In genomic region chr2:10448208-10448645, GRCh38 we compare ENCODE assay signal across 8 cellular contexts. TPM values are rescaled to one million over a fixed set of nuclear protein-coding genes. Genes with fewer than 3 reads are reported as not detected.
DNase-seq lines count a peak whose midpoint lies in the region; ATAC-seq and TF ChIP-seq lines count a peak whose summit lies in the region.

Gene ODC1 (minus strand): TSS chr2:10448327. CDS start chr2:10445032, 3,295 bp downstream.

- H3K36me3 ChIP-seq in KOPT-K1 (ENCODE audit: insufficient read depth, low read length) (peaks cover 32% of the 10 kb centered on the region), Peyer's patch (peaks cover 0 to 16% (median 0%) of the 10 kb centered on the region in 3 donors), esophagus squamous epithelium (peaks cover 0 to 19% (median 5%) of the 10 kb centered on the region in 3 donors)

- peak within 1 kb of the TSS; percentile 72 to 95 (median 86) for H3K4me3 Mint-ChIP-seq in naive thymus-derived CD8-positive, alpha-beta T cell

- peak within 1 kb of the TSS; percentile 60 to 85 (median 72) for H3K4me3 ChIP-seq in Peyer's patch
- H3K4me3 ChIP-seq in esophagus squamous epithelium, result peak within 1 kb of the TSS; percentile 43 to 79 (median 68)

- H3K36me3 Mint-ChIP-seq in naive thymus-derived CD8-positive, alpha-beta T cell, result peaks cover 0 to 21% (median 9%) of the 10 kb centered on the region in 3 donors

- H3K27me3 ChIP-seq in Peyer's patch (no peaks in the 10 kb centered on the region), esophagus squamous epithelium (peaks cover 0 to 6% (median 0%) of the 10 kb centered on the region in 4 donors)

- peak within 1 kb of the TSS; percentile 82 to 95 (median 90) for H3K27ac Mint-ChIP-seq in naive thymus-derived CD8-positive, alpha-beta T cell

- H3K4me1 Mint-ChIP-seq in naive thymus-derived CD8-positive, alpha-beta T cell, result peaks cover 19 to 43% (median 35%) of the 10 kb centered on the region in 4 donors

- peak; percentile 66 for ATAC-seq in GM21825 (IDR thresholded peaks at IDR 0.05; ENCODE audit: unreplicated experiment)
- ATAC-seq in naive thymus-derived CD8-positive, alpha-beta T cell, result peak; percentile 83 to 84

- H3K9me3 ChIP-seq in KOPT-K1 (ENCODE audit: insufficient read depth, low read length, poor library complexity, severe bottlenecking), result peaks cover 4% of the 10 kb centered on the region
- no peaks in the 10 kb centered on the region for H3K9me3 ChIP-seq in Peyer's patch
- H3K9me3 ChIP-seq in esophagus squamous epithelium, result no peaks in the 10 kb centered on the region

- no peak for TF ChIP-seq CTCF in Peyer's patch (IDR thresholded peaks at IDR 0.05)
- TF ChIP-seq CTCF in esophagus squamous epithelium (IDR thresholded peaks at IDR 0.05), result no peak

- no peaks in the 10 kb centered on the region for H3K27me3 Mint-ChIP-seq in naive thymus-derived CD8-positive, alpha-beta T cell

- WGBS in esophagus squamous epithelium, 2 donors, result 0% methylated on average over 16 of the region's 68 CpGs; no CpG with 5 or more reads in 1 of the 2 donors

- DNase-seq in DMS53 treated with DMSO at 0.1 percent for 48 hours (lab: John Stamatoyannopoulos, UW; ENCODE audit: unreplicated experiment) (peak; percentile 70), Peyer's patch (peak; percentile 96 to 98 (median 96)), esophagus squamous epithelium (lab: John Stamatoyannopoulos, UW) (peak; percentile 89)
- peak; percentile 96 to 97 for DNase-seq in activated T-cell treated with anti-CD3 and anti-CD28 coated beads, Interleukin-2, amount 50 U/mL, for 48 hours
- peak; percentile 97 to 99 (median 98) for DNase-seq in naive thymus-derived CD8-positive, alpha-beta T cell
- peak; percentile 96 to 99 (median 98) for DNase-seq in stimulated activated naive CD4-positive, alpha-beta T cell (lab: John Stamatoyannopoulos, UW)

- H3K27ac ChIP-seq in KOPT-K1 (ENCODE audit: low read depth, low read length, poor library complexity, severe bottlenecking) (peak within 1 kb of the TSS; percentile 92), Peyer's patch (peak within 1 kb of the TSS; percentile 92 to 98 (median 96)), esophagus squamous epithelium (peak within 1 kb of the TSS; percentile 82 to 96 (median 92))

- TF ChIP-seq POLR2A in Peyer's patch (IDR thresholded peaks at IDR 0.05) (peak in 1 of 2 donors; percentile 90), esophagus squamous epithelium (IDR thresholded peaks at IDR 0.05) (peak in 2 of 4 donors; percentile 48 to 52)

- POLR2A ChIA-PET in naive thymus-derived CD8-positive, alpha-beta T cell (lab: Charles Lee), result interaction anchor here (0.5 to 4.1 kb wide), 26 partner anchors 8 to 605 kb away, joined by 3 to 35 read pairs (median 4); partner anchors contain the start of genes HPCAL1, RRM2 and TAF1B

- intact Hi-C loops in esophagus squamous epithelium (cut with DNase I), result no loop called here

- H3K4me1 ChIP-seq in Peyer's patch (peaks cover 0 to 35% (median 22%) of the 10 kb centered on the region in 4 donors), esophagus squamous epithelium (peaks cover 19 to 74% (median 24%) of the 10 kb centered on the region in 3 donors)

- H3K9me3 Mint-ChIP-seq in naive thymus-derived CD8-positive, alpha-beta T cell, result no peaks in the 10 kb centered on the region

RNA-seq across cellular contexts. Expression of gene ODC1, which starts in this region (rescaled TPM):
- total RNA-seq in Peyer's patch, result 10 to 100 TPM; 31.5 to 91.6 (median 55.6) TPM
- 10 to 100 TPM; 14.9 to 66.8 (median 26.3) TPM for total RNA-seq in esophagus squamous epithelium
- total RNA-seq in naive thymus-derived CD8-positive, alpha-beta T cell, result 10 to 100 TPM; 49.2 to 57.1 TPM
- 10 to 100 TPM; 44.5 to 70.7 (median 60.9) TPM for polyA plus RNA-seq in naive thymus-derived CD8-positive, alpha-beta T cell

Comparison
In these comparisons a context has a peak if more than half of its experiments do, and no peak if none do; other contexts are left out.
1. Peak in every context shown above with its lines: DNase-seq, ATAC-seq, H3K4me3 ChIP-seq and H3K27ac ChIP-seq.